In the genomic region with DNA sequence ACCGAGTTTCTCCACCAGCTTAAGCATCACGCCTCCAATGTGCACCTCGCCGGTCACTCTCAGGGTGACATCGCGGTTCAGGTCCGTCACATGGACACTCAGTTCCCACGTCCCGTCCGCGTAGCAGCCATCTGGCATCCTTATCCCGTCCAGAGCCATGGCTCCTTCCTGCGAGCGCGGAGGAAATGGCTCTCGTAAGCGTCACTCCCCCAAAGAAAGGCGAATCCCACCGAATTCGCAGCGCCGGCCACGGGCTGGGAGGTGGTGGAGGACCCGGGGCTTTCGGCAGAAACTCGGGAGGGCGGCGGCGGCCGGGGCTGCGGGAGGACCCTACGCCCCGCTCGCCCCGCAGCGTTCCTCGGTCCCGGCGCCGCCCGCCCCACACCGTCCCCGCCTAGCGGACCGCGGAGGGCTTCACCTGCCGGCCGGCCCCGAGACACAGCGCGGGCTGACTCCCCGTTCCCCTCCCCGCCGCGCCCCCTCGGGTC, we compare ENCODE assay signal across 8 cellular contexts. TPM values are rescaled to one million over a fixed set of nuclear protein-coding genes. Genes with fewer than 3 reads are reported as not detected.
DNase-seq lines count a peak whose midpoint lies in the region; ATAC-seq and TF ChIP-seq lines count a peak whose summit lies in the region.

No MANE protein-coding gene starts in this region.

- H3K4me2 ChIP-seq in mesendoderm (ENCODE audit: low read length), result peak overlapping the region; percentile 0

- TF ChIP-seq CTCF in A673 (conservative IDR thresholded peaks at IDR 0.05; ENCODE audit: low read depth, low read length) (no peak), endodermal cell (conservative IDR thresholded peaks at IDR 0.05) (peak; percentile 35)

- H3K4me1 Mint-ChIP-seq in activated CD4-positive, alpha-beta T cell treated with anti-CD3 and anti-CD28 coated beads, Interleukin-2, amount 10 ng/mL, durations not matched to agents 7 days and 5 days, result peaks cover 19% of the 10 kb centered on the region
- H3K4me1 Mint-ChIP-seq in endodermal cell, result peaks cover 33% of the 10 kb centered on the region

- H4K5ac ChIP-seq in mesendoderm (ENCODE audit: low read length), result no peak overlapping the region

- POLR2A ChIA-PET in A673 (lab: Charles Lee; ENCODE audit: low non-redundant PET), result no interaction called here
- POLR2A ChIA-PET in activated CD4-positive, alpha-beta T cell treated with anti-CD3 and anti-CD28 coated beads, Interleukin-2, amount 10 ng/mL, durations not matched to agents 7 days and 5 days (lab: Charles Lee), result no interaction called here

- no peaks in the 10 kb centered on the region for H3K9me3 Mint-ChIP-seq in activated CD4-positive, alpha-beta T cell treated with anti-CD3 and anti-CD28 coated beads, Interleukin-2, amount 10 ng/mL, durations not matched to agents 7 days and 5 days
- no peaks in the 10 kb centered on the region for H3K9me3 Mint-ChIP-seq in endodermal cell

- no peak overlapping the region for H4K8ac ChIP-seq in mesendoderm (ENCODE audit: low read depth, low read length)

- H2BK15ac ChIP-seq in mesendoderm (replicated peaks; ENCODE audit: low read depth), result no peak overlapping the region

- H3K9ac ChIP-seq in endodermal cell (ENCODE audit: extremely low read depth, low read length, poor library complexity, severe bottlenecking), result peak overlapping the region; percentile 69
- H3K9ac ChIP-seq in mesendoderm (ENCODE audit: low read length), result peak overlapping the region; percentile 87

- H3K4ac ChIP-seq in mesendoderm (ENCODE audit: low read depth, low read length), result peak overlapping the region; percentile 82

- H3K36me3 Mint-ChIP-seq in activated CD4-positive, alpha-beta T cell treated with anti-CD3 and anti-CD28 coated beads, Interleukin-2, amount 10 ng/mL, durations not matched to agents 7 days and 5 days (ENCODE audit: low read depth), result no peaks in the 10 kb centered on the region
- peaks cover 37% of the 10 kb centered on the region for H3K36me3 Mint-ChIP-seq in endodermal cell (ENCODE audit: low read depth)

- H3K27me3 ChIP-seq in A673 (replicated peaks; ENCODE audit: insufficient read depth, low read depth, low read length, poor library complexity), result no peaks in the 10 kb centered on the region
- H3K27me3 ChIP-seq in endodermal cell (ENCODE audit: control insufficient read depth, insufficient read depth, low read length, poor library complexity, severe bottlenecking), result no peaks in the 10 kb centered on the region
- no peaks in the 10 kb centered on the region for H3K27me3 ChIP-seq in mesendoderm (ENCODE audit: insufficient read depth, low read length, poor library complexity)

- peaks cover 50% of the 10 kb centered on the region for H3K79me2 ChIP-seq in mesendoderm (ENCODE audit: control insufficient read depth, insufficient read depth, low read length)

- no peaks in the 10 kb centered on the region for H3K9me3 ChIP-seq in A673 (ENCODE audit: low read depth, low read length, poor library complexity, severe bottlenecking)
- H3K9me3 ChIP-seq in endodermal cell (ENCODE audit: control insufficient read depth, low read length), result no peaks in the 10 kb centered on the region

- H3K36me3 ChIP-seq in A673 (ENCODE audit: insufficient read depth, low read length, poor library complexity, severe bottlenecking) (no peaks in the 10 kb centered on the region), endodermal cell (ENCODE audit: control insufficient read depth, insufficient read depth, low read length) (peaks cover 31% of the 10 kb centered on the region), mesendoderm (ENCODE audit: control insufficient read depth, insufficient read depth, low read length) (no peaks in the 10 kb centered on the region)

- peak overlapping the region; percentile 65 for H3K4me3 ChIP-seq in A673 (ENCODE audit: low read depth, low read length, poor library complexity, severe bottlenecking)
- H3K4me3 ChIP-seq in endodermal cell (ENCODE audit: low read length), result peak overlapping the region; percentile 90
- peak overlapping the region; percentile 75 for H3K4me3 ChIP-seq in mesendoderm (ENCODE audit: low read length)

- H3K27ac ChIP-seq in A673 (ENCODE audit: low read depth, low read length, poor library complexity, severe bottlenecking), result peak overlapping the region; percentile 83
- H3K27ac ChIP-seq in endodermal cell (ENCODE audit: low read depth, low read length), result peak overlapping the region; percentile 87
- peak overlapping the region; percentile 98 for H3K27ac ChIP-seq in mesendoderm (ENCODE audit: low read depth, low read length)
- peak overlapping the region; percentile 80 for H3K27ac ChIP-seq in temporal lobe (ENCODE audit: low read depth, low read length)

- H3K79me1 ChIP-seq in mesendoderm (ENCODE audit: low read length), result no peaks in the 10 kb centered on the region

- CTCF ChIA-PET in A673 (lab: Charles Lee), result no interaction called here
- CTCF ChIA-PET in activated CD4-positive, alpha-beta T cell treated with anti-CD3 and anti-CD28 coated beads, Interleukin-2, amount 10 ng/mL, durations not matched to agents 7 days and 5 days (lab: Charles Lee), result interaction anchor here (0.6 kb wide), 1 partner anchor 127 kb away, joined by 3 read pairs; no protein-coding TSS in a partner anchor

- no peak overlapping the region for H3K23ac ChIP-seq in mesendoderm (ENCODE audit: low read length)

- WGBS in endodermal cell (ENCODE audit: insufficient coverage in 1 of 2, insufficient read length in 1 of 2), 2 experiments, result 0 to 1% methylated on average over 14 to 56 of the region's 56 CpGs
- WGBS in mesendoderm (ENCODE audit: extremely low coverage, insufficient coverage, low lambda C conversion rate), result no CpG with 5 or more reads among the region's 56 CpGs

- no TSS peak for BruUV-seq in A673 (replicated peaks; lab: Mats Ljungman, UMichigan)

- H3K27me3 Mint-ChIP-seq in activated CD4-positive, alpha-beta T cell treated with anti-CD3 and anti-CD28 coated beads, Interleukin-2, amount 10 ng/mL, durations not matched to agents 7 days and 5 days, result peaks cover 69% of the 10 kb centered on the region
- H3K27me3 Mint-ChIP-seq in endodermal cell (ENCODE audit: insufficient read depth), result no peaks in the 10 kb centered on the region

- no peak overlapping the region for H2AK5ac ChIP-seq in mesendoderm (ENCODE audit: low read length)

- peak overlapping the region; percentile 74 for H3K4me3 Mint-ChIP-seq in activated CD4-positive, alpha-beta T cell treated with anti-CD3 and anti-CD28 coated beads, Interleukin-2, amount 10 ng/mL, durations not matched to agents 7 days and 5 days
- peak overlapping the region; percentile 100 for H3K4me3 Mint-ChIP-seq in endodermal cell

- ATAC-seq in GM18907 (IDR thresholded peaks at IDR 0.05; ENCODE audit: unreplicated experiment), result peak; percentile 41

- peak overlapping the region; percentile 30 for H2BK120ac ChIP-seq in mesendoderm (ENCODE audit: low read depth, low read length)

- in situ Hi-C loops in KBM-7 (cut with MboI; ENCODE audit: low pct_unique_long_range_greater_than_20kb, low sequenced_read_pairs), result loop anchor here (25.0 kb wide), 1 partner anchor 113 kb away; no protein-coding TSS in a partner anchor

- H3K4me1 ChIP-seq in A673 (ENCODE audit: insufficient read depth, low read length, poor library complexity, severe bottlenecking), result peaks cover 26% of the 10 kb centered on the region
- H3K4me1 ChIP-seq in endodermal cell (ENCODE audit: control insufficient read depth, insufficient read depth, low read length), result peaks cover 4% of the 10 kb centered on the region
- H3K4me1 ChIP-seq in mesendoderm (ENCODE audit: control insufficient read depth, low read depth, low read length), result peaks cover 13% of the 10 kb centered on the region

- peak overlapping the region; percentile 97 for H3K18ac ChIP-seq in mesendoderm (ENCODE audit: low read length)

- intact Hi-C loops in A673 (cut with micrococcal nuclease; ENCODE audit: unreplicated experiment), result loop anchor here (2.0 kb wide), 1 partner anchor 122 kb away; no protein-coding TSS in a partner anchor

- peak overlapping the region; percentile 76 for H2BK5ac ChIP-seq in mesendoderm (ENCODE audit: low read length)

- peak overlapping the region; percentile 94 for H3K56ac ChIP-seq in mesendoderm (ENCODE audit: low read length)

- DNase-seq in A673 (ENCODE audit: low spot score), result peak; percentile 75
- peak; percentile 5 for DNase-seq in KBM-7
- no peak for DNase-seq in activated CD4-positive, alpha-beta T cell treated with anti-CD3 and anti-CD28 coated beads, Interleukin-2, amount 10 ng/mL, durations not matched to agents 7 days and 5 days
- DNase-seq in endodermal cell, result peak; percentile 74
- peak; percentile 60 for DNase-seq in mesendoderm
- DNase-seq in ecto neural progenitor cell (ENCODE audit: low spot score), result no peak

- no peak overlapping the region for H3K27ac Mint-ChIP-seq in activated CD4-positive, alpha-beta T cell treated with anti-CD3 and anti-CD28 coated beads, Interleukin-2, amount 10 ng/mL, durations not matched to agents 7 days and 5 days
- peak overlapping the region; percentile 98 for H3K27ac Mint-ChIP-seq in endodermal cell

RNA-seq across cellular contexts. Expression of gene FERMT2, which starts 0.4 kb away (rescaled TPM):
- 38.3 and 48.0 TPM in 2 replicates for total RNA-seq in A673 (2021)
- total RNA-seq in activated CD4-positive, alpha-beta T cell treated with anti-CD3 and anti-CD28 coated beads, Interleukin-2, amount 10 ng/mL, durations not matched to agents 7 days and 5 days, result under 1 TPM; 0.25 to 0.40 TPM
- total RNA-seq in endodermal cell, result 100 to 1,000 TPM; 350 to 377 TPM
- 103 TPM for polyA plus RNA-seq in endodermal cell (2013, experiment 1 of 2)
- 104 TPM for polyA plus RNA-seq in endodermal cell (2013, experiment 2 of 2)
- 214 TPM for polyA plus RNA-seq in mesendoderm (2013, experiment 1 of 2)
- 220 TPM for polyA plus RNA-seq in mesendoderm (2013, experiment 2 of 2)
- total RNA-seq in temporal lobe, result 90.7 TPM

Comparison
In these comparisons a context has a peak if more than half of its experiments do, and no peak if none do; other contexts are left out.
1. DNase-seq: peak in A673 (single experiment), KBM-7 (single experiment), endodermal cell (single experiment) and mesendoderm (single experiment); none in activated CD4-positive, alpha-beta T cell treated with anti-CD3 and anti-CD28 coated beads, Interleukin-2, amount 10 ng/mL, durations not matched to agents 7 days and 5 days (single experiment) and ecto neural progenitor cell (single experiment).
2. RNA of gene FERMT2, which starts 0.4 kb away (total RNA-seq): 350 to 377 TPM in endodermal cell, 90.7 TPM in temporal lobe (single experiment) and 38.3 to 48.0 TPM in A673; 0.25 to 0.40 TPM in activated CD4-positive, alpha-beta T cell treated with anti-CD3 and anti-CD28 coated beads, Interleukin-2, amount 10 ng/mL, durations not matched to agents 7 days and 5 days; every median in the first group is over 10 times any median in the second.
3. Peak in every context shown above with its lines, with median percentiles within 50 percentile points of each other: H3K27ac ChIP-seq and H3K4me3 ChIP-seq.